In genomic region chr3:81728766-81729544, GRCh38 we compare ENCODE assay signal across 15 cellular contexts. TPM values are rescaled to one million over a fixed set of nuclear protein-coding genes. Genes with fewer than 3 reads are reported as not detected.
DNase-seq lines count a peak whose midpoint lies in the region; TF ChIP-seq lines count a peak whose summit lies in the region.
"Had no signal": no experiment of that assay in that cellular context is flagged by ENCODE, and none has a peak within 500 bp of the region (broad histone marks: within the 10 kb centered on the region; RNA-seq: fewer than 3 reads in every experiment).

No MANE protein-coding gene starts in this region.

- peaks cover 7% of the 10 kb centered on the region for H3K4me1 ChIP-seq in mammary epithelial cell (ENCODE audit: insufficient read depth, low read length)

- H3K9me3 ChIP-seq in mammary epithelial cell (replicated peaks; ENCODE audit: insufficient read depth, low read length) = no peaks in the 10 kb centered on the region

- DNase-seq in AG08395 (ENCODE audit: low spot score) = peak; percentile 67
- peak; percentile 70 for DNase-seq in M059J (ENCODE audit: low read depth)
- peak; percentile 37 for DNase-seq in mammary epithelial cell
- DNase-seq in kidney glomerular epithelial cell (lab: John Stamatoyannopoulos, UW) = peak; percentile 26
- no peak for DNase-seq in activated CD8-positive, alpha-beta memory T cell treated with anti-CD3 and anti-CD28 coated beads for 24 hours
- DNase-seq in occipital lobe (lab: John Stamatoyannopoulos, UW) = no peak
- DNase-seq in SW480 (ENCODE audit: low spot score) = no peak
- DNase-seq in HEK293T (ENCODE audit: extremely low spot score) = no peak
- DNase-seq: activated CD4-positive, alpha-beta T cell treated with anti-CD3 and anti-CD28 coated beads, Interleukin-2, amount 50 U/mL, for 48 hours; AML-193; erythroblast; MM.1S; stimulated activated CD4-positive, alpha-beta T cell treated with anti-CD3 and anti-CD28 coated beads, Interleukin-2, amount 100 ng/mL, for 24 hours; T-helper 2 cell had no signal

- POLR2A ChIA-PET in HEK293T (lab: Yijun Ruan, JAX) = no interaction called here

- H3K9ac ChIP-seq in mammary epithelial cell (ENCODE audit: insufficient read depth, low read length) = no peak overlapping the region

- H3K4me2 ChIP-seq in mammary epithelial cell (ENCODE audit: insufficient read depth, low read depth, low read length) = peak overlapping the region; percentile 54

- peak overlapping the region; percentile 29 for H3K27ac ChIP-seq in mammary epithelial cell (ENCODE audit: insufficient read depth, low read depth, low read length)
- H3K27ac ChIP-seq: HL-60 had no signal

- no peak for TF ChIP-seq CTCF in mammary epithelial cell (conservative IDR thresholded peaks at IDR 0.05 in 1 of 2, IDR thresholded peaks at IDR 0.05 in 1 of 2; ENCODE audit: extremely low read depth in 1 of 2, insufficient read depth in 1 of 2, low read depth in 1 of 2, low read length in 2 of 2)

- CTCF ChIA-PET in mammary epithelial cell (lab: Charles Lee; ENCODE audit: low non-redundant PET) = no interaction called here
- CTCF ChIA-PET in HEK293T (lab: Yijun Ruan, JAX) = no interaction called here

- no peak overlapping the region for H2AFZ ChIP-seq in mammary epithelial cell (ENCODE audit: low read depth, low read length)

- no TSS peak for BruUV-seq in mammary epithelial cell (replicated peaks; lab: Mats Ljungman, UMichigan)

- in situ Hi-C loops in mammary epithelial cell (cut with MboI; ENCODE audit: low sequenced_read_pairs in 2 of 2) = no loop called here

- peaks cover 48% of the 10 kb centered on the region for H3K79me2 ChIP-seq in mammary epithelial cell (ENCODE audit: insufficient read depth, low read length)

- intact Hi-C loops in mammary epithelial cell (cut with micrococcal nuclease) = no loop called here

- 69% methylated on average over 2 of the region's 2 CpGs for WGBS in mammary epithelial cell (ENCODE audit: low coverage, missing lambda C conversion rate)

- H4K20me1 ChIP-seq in mammary epithelial cell (ENCODE audit: insufficient read depth, low read length) = no peaks in the 10 kb centered on the region

- no peaks in the 10 kb centered on the region for H3K27me3 ChIP-seq in mammary epithelial cell (ENCODE audit: insufficient read depth, low read length)

- peak overlapping the region in 1 of 3 experiments; percentile 22 for H3K4me3 ChIP-seq in mammary epithelial cell (replicated peaks in 1 of 3; ENCODE audit: insufficient read depth in 1 of 3, low read depth in 2 of 3, low read length in 3 of 3)

- dilution Hi-C loops in mammary epithelial cell (cut with HindIII; ENCODE audit: low sequenced_read_pairs) = no loop called here

- H3K36me3 ChIP-seq in mammary epithelial cell (ENCODE audit: insufficient read depth, low read length) = no peaks in the 10 kb centered on the region

TF ChIP-seq in HEK293T, 16 proteins besides CTCF, POLR2A, EP300 and RAD21:
- no peak for TF ChIP-seq BHLHE40 (IDR thresholded peaks at IDR 0.05; ENCODE audit: borderline replicate concordance)
- TF ChIP-seq PKNOX1 (IDR thresholded peaks at IDR 0.05) = no peak
- no peak for TF ChIP-seq ARNT (IDR thresholded peaks at IDR 0.05)
- TF ChIP-seq HDGF (IDR thresholded peaks at IDR 0.05; ENCODE audit: borderline replicate concordance) = no peak
- TF ChIP-seq NFRKB (IDR thresholded peaks at IDR 0.05) = no peak
- TF ChIP-seq SUZ12 (IDR thresholded peaks at IDR 0.05) = no peak

RNA-seq across cellular contexts. Expression of gene GBE1, which starts 32.5 kb away (rescaled TPM):
- 33.5 and 53.4 TPM in 2 replicates for total RNA-seq in M059J (2014; rRNA removed; shearing (Covaris generic))
- total RNA-seq in mammary epithelial cell = 10 to 100 TPM; 39.0 to 80.9 TPM
- polyA plus RNA-seq in mammary epithelial cell = 31.0 TPM
- 33.5 TPM for polyA minus RNA-seq in mammary epithelial cell
- total RNA-seq in occipital lobe = 21.1 TPM

Comparison
In these comparisons a context has a peak if more than half of its experiments do, and no peak if none do; other contexts are left out.
1. DNase-seq: peak in AG08395 (single experiment), M059J (single experiment), mammary epithelial cell (single experiment) and kidney glomerular epithelial cell (single experiment); none in activated CD8-positive, alpha-beta memory T cell treated with anti-CD3 and anti-CD28 coated beads for 24 hours (single experiment), occipital lobe (single experiment), SW480 (single experiment) and HEK293T (single experiment).